Comparison of ENCODE assay signal across 8 cellular contexts in genomic region chr6:145633981-145634627, GRCh38.
DNase-seq lines count a peak whose midpoint lies in the region; ATAC-seq and TF ChIP-seq lines count a peak whose summit lies in the region.

No MANE protein-coding gene starts in this region.

- DNase-seq in EH (ENCODE audit: low read depth) (peak; percentile 79), HuH-7 (ENCODE audit: low spot score) (peak; percentile 87), OCI-M2 (lab: John Stamatoyannopoulos, UW; ENCODE audit: unreplicated experiment) (peak; percentile 83), fibroblast of peridontal ligament (ENCODE audit: extremely low read depth) (peak; percentile 89), neural progenitor cell (ENCODE audit: low spot score) (peak; percentile 93), substantia nigra (lab: John Stamatoyannopoulos, UW) (peak in 48 of 49 donors; percentile 4 to 93 (median 68))
- peak; percentile 73 for DNase-seq in activated T-cell treated with anti-CD3 and anti-CD28 coated beads, Interleukin-2, amount 50 U/mL, for 1 hour

- no peaks in the 10 kb centered on the region for H3K9me3 Mint-ChIP-seq in neural progenitor cell

- TF ChIP-seq CTCF in neural progenitor cell (IDR thresholded peaks at IDR 0.05) = peak; percentile 83

- no peaks in the 10 kb centered on the region for H3K27me3 ChIP-seq in neural progenitor cell

- H3K9me3 ChIP-seq in neural progenitor cell (ENCODE audit: low read depth) = no peaks in the 10 kb centered on the region

- H3K27ac ChIP-seq in neural progenitor cell = no peak overlapping the region
- no peak overlapping the region for H3K27ac ChIP-seq in substantia nigra (ENCODE audit: low read depth, low read length, poor library complexity, severe bottlenecking)

- H2AFZ ChIP-seq in neural progenitor cell (replicated peaks) = peak overlapping the region; percentile 62

- H3K36me3 ChIP-seq in neural progenitor cell = no peaks in the 10 kb centered on the region

- no peak overlapping the region for H3K4me2 ChIP-seq in neural progenitor cell

- H3K27ac Mint-ChIP-seq in neural progenitor cell = no peak overlapping the region

- H3K36me3 Mint-ChIP-seq in neural progenitor cell = no peaks in the 10 kb centered on the region

- no peaks in the 10 kb centered on the region for H3K27me3 Mint-ChIP-seq in neural progenitor cell (ENCODE audit: insufficient read depth, low read depth)

- no peaks in the 10 kb centered on the region for H3F3A ChIP-seq in neural progenitor cell (ENCODE audit: low read depth)

- no peaks in the 10 kb centered on the region for H3K4me1 ChIP-seq in neural progenitor cell

- no peak overlapping the region for H3K4me3 Mint-ChIP-seq in neural progenitor cell

- H3K4me1 Mint-ChIP-seq in neural progenitor cell = no peaks in the 10 kb centered on the region

- H3K4me3 ChIP-seq in neural progenitor cell = no peak overlapping the region

- no peaks in the 10 kb centered on the region for H3K79me2 ChIP-seq in neural progenitor cell (ENCODE audit: low read depth)

- peak; percentile 95 for ATAC-seq in GM21717 (IDR thresholded peaks at IDR 0.05; ENCODE audit: unreplicated experiment)

- no peaks in the 10 kb centered on the region for H4K20me1 ChIP-seq in neural progenitor cell (ENCODE audit: low read depth)

- H3K9ac ChIP-seq in neural progenitor cell = no peak overlapping the region
